ENCODE assay signal across 8 cellular contexts in the genomic region with DNA sequence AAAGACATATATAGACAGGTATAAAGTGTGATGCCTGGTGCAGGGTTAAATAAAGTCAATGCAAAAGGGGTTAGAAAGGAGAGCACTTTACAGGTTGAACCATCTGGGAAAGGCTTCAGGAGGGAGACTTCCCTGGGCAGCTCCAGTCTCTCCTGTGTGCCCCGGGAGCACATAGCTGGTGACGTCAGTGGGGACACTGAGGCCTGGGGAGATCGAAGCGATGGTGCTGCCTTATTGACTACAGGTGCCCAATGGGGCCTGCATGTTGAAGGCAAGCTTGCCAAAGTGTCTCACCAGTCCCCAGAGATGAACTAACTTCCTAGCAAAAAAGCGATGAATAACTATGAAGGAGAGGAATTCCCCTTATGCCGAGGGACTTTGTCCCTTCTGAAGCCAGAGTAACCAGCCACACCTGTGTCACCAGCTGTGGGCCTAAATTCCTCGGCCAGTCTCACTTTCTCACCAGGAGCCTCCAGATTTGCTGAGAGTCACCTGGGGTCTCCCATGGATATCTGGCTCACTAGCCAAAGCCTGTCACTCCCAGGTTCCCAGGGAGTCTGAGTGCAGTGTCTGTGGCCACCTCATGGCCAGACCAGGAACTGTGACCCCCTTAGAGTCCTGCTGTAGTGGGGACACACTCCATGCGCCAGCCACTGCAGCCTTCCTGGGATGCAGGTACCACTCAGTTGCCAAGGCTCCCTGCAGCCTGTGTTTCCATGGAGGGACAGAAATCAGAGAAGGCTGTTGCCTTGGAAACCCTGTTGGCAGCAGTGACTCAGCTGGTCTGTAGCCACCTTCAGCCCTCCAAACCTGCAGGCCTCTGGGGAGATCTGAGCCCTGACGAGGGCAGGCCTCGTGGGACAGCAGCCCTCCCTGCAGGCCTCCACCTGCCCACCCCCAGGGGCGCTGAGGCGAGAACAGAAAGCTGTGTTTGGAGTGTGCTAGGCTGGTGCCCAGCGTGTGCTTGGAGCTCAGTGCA.
A peak's percentile ranks its signal among the peaks of the same experiment; 100 is the strongest.
DNase-seq lines count a peak whose midpoint lies in the region; ATAC-seq and TF ChIP-seq lines count a peak whose summit lies in the region.

No MANE protein-coding gene starts in this region.

- no peak overlapping the region for H2BK15ac ChIP-seq in mesenchymal stem cell (ENCODE audit: low read depth, poor library complexity, severe bottlenecking)

- H2AFZ ChIP-seq in mesenchymal stem cell (ENCODE audit: low read depth, low read length) = no peak overlapping the region

- H3K4me3 Mint-ChIP-seq in nephron progenitor cell = no peak overlapping the region
- no peak overlapping the region for H3K4me3 Mint-ChIP-seq in activated naive CD4-positive, alpha-beta T cell treated with anti-CD3 and anti-CD28 coated beads for 36 hours

- no peak overlapping the region for H4K8ac ChIP-seq in mesenchymal stem cell (ENCODE audit: low read length)

- peaks cover 34% of the 10 kb centered on the region for H3K9me3 Mint-ChIP-seq in nephron progenitor cell
- peaks cover 5% of the 10 kb centered on the region for H3K9me3 Mint-ChIP-seq in activated naive CD4-positive, alpha-beta T cell treated with anti-CD3 and anti-CD28 coated beads for 36 hours

- H3K4ac ChIP-seq in mesenchymal stem cell (ENCODE audit: low read depth in 1 of 2, low read length in 2 of 2) = no peak overlapping the region

- no peak overlapping the region for H3K23ac ChIP-seq in mesenchymal stem cell (ENCODE audit: low read length in 2 of 2)

- H4K91ac ChIP-seq in mesenchymal stem cell (ENCODE audit: low read length) = no peak overlapping the region

- H3K27me3 Mint-ChIP-seq in nephron progenitor cell (ENCODE audit: low read depth, poor library complexity) = no peaks in the 10 kb centered on the region
- no peaks in the 10 kb centered on the region for H3K27me3 Mint-ChIP-seq in activated naive CD4-positive, alpha-beta T cell treated with anti-CD3 and anti-CD28 coated beads for 36 hours (ENCODE audit: low read depth)

- H3K18ac ChIP-seq in mesenchymal stem cell (ENCODE audit: low read depth in 1 of 2, low read length in 2 of 2) = no peak overlapping the region

- H3K9ac ChIP-seq in mesenchymal stem cell (ENCODE audit: low read length) = no peak overlapping the region

- peaks cover 18% of the 10 kb centered on the region for H3K4me1 ChIP-seq in mesenchymal stem cell (ENCODE audit: control insufficient read depth, insufficient read depth, low read depth, low read length)

- peaks cover 16% of the 10 kb centered on the region for H3K9me3 ChIP-seq in mesenchymal stem cell (ENCODE audit: control insufficient read depth, low read length)

- H2BK5ac ChIP-seq in mesenchymal stem cell (ENCODE audit: low read depth, low read length, poor library complexity, severe bottlenecking) = no peak overlapping the region

- no peak overlapping the region for H2BK120ac ChIP-seq in mesenchymal stem cell (ENCODE audit: low read depth, low read length)

- H3K36me3 Mint-ChIP-seq in nephron progenitor cell (ENCODE audit: low read depth) = peaks cover 39% of the 10 kb centered on the region
- H3K36me3 Mint-ChIP-seq in activated naive CD4-positive, alpha-beta T cell treated with anti-CD3 and anti-CD28 coated beads for 36 hours (ENCODE audit: low read depth) = peaks cover 1% of the 10 kb centered on the region

- no peak overlapping the region for H3K14ac ChIP-seq in mesenchymal stem cell (ENCODE audit: low read length in 2 of 2)

- H2BK12ac ChIP-seq in mesenchymal stem cell (ENCODE audit: low read length in 2 of 2) = no peak overlapping the region

- intact Hi-C loops in activated naive CD4-positive, alpha-beta T cell treated with anti-CD3 and anti-CD28 coated beads for 36 hours (cut with micrococcal nuclease) = no loop called here

- ATAC-seq in GM21526 (IDR thresholded peaks at IDR 0.05; ENCODE audit: low FRiP score, unreplicated experiment) (no peak), GM18873 (IDR thresholded peaks at IDR 0.05; ENCODE audit: low FRiP score, unreplicated experiment) (no peak)

- no peaks in the 10 kb centered on the region for H3K27me3 ChIP-seq in mesenchymal stem cell (ENCODE audit: control insufficient read depth in 1 of 2, insufficient read depth in 1 of 2, low read length in 2 of 2)

- peak; percentile 38; the same call in 1 of the 2 replicates for TF ChIP-seq CTCF in GM12874 (IDR thresholded peaks at IDR 0.05; ENCODE audit: insufficient read depth, low read depth, low read length)
- peak; percentile 50 for TF ChIP-seq CTCF in nephron progenitor cell (IDR thresholded peaks at IDR 0.05)

- peaks cover 57 to 60% of the 10 kb centered on the region in 2 experiments for H3K36me3 ChIP-seq in mesenchymal stem cell (ENCODE audit: control insufficient read depth in 1 of 2, insufficient read depth in 2 of 2, low read depth in 1 of 2, low read length in 2 of 2)

- peak overlapping the region in 1 of 2 experiments; percentile 9 for H3K4me3 ChIP-seq in mesenchymal stem cell (ENCODE audit: insufficient read depth in 1 of 2, low read depth in 1 of 2, low read length in 2 of 2)

- H3K79me1 ChIP-seq in mesenchymal stem cell (replicated peaks; ENCODE audit: low read length, poor library complexity, severe bottlenecking) = peaks cover 33% of the 10 kb centered on the region

- no peak overlapping the region for H3K4me2 ChIP-seq in mesenchymal stem cell (ENCODE audit: low read length, poor library complexity, severe bottlenecking)

- H2AK5ac ChIP-seq in mesenchymal stem cell (ENCODE audit: low read length, severe bottlenecking) = no peak overlapping the region

- peaks cover 5% of the 10 kb centered on the region for H3K4me1 Mint-ChIP-seq in nephron progenitor cell
- H3K4me1 Mint-ChIP-seq in activated naive CD4-positive, alpha-beta T cell treated with anti-CD3 and anti-CD28 coated beads for 36 hours (ENCODE audit: low read depth) = no peaks in the 10 kb centered on the region

- DNase-seq in HT-29 (ENCODE audit: low spot score) (peak; percentile 30), nephron progenitor cell (no peak), mesenchymal stem cell (no peak)
- DNase-seq in activated naive CD4-positive, alpha-beta T cell treated with anti-CD3 and anti-CD28 coated beads for 36 hours = no peak

- CTCF ChIA-PET in activated naive CD4-positive, alpha-beta T cell treated with anti-CD3 and anti-CD28 coated beads for 36 hours (lab: Charles Lee) = interaction anchor here (0.5 to 1.5 kb wide), 3 partner anchors 192 to 508 kb away, joined by 3 to 6 read pairs (median 4); no protein-coding TSS in a partner anchor

- peak overlapping the region; percentile 37 for H3K27ac ChIP-seq in angular gyrus (ENCODE audit: low read depth, low read length)
- no peak overlapping the region for H3K27ac ChIP-seq in mesenchymal stem cell (ENCODE audit: low read length, poor library complexity, severe bottlenecking)

- WGBS in mesenchymal stem cell = 95% methylated on average over 13 of the region's 13 CpGs

- no peak overlapping the region for H3K27ac Mint-ChIP-seq in nephron progenitor cell
- no peak overlapping the region for H3K27ac Mint-ChIP-seq in activated naive CD4-positive, alpha-beta T cell treated with anti-CD3 and anti-CD28 coated beads for 36 hours
